In the genomic region with DNA sequence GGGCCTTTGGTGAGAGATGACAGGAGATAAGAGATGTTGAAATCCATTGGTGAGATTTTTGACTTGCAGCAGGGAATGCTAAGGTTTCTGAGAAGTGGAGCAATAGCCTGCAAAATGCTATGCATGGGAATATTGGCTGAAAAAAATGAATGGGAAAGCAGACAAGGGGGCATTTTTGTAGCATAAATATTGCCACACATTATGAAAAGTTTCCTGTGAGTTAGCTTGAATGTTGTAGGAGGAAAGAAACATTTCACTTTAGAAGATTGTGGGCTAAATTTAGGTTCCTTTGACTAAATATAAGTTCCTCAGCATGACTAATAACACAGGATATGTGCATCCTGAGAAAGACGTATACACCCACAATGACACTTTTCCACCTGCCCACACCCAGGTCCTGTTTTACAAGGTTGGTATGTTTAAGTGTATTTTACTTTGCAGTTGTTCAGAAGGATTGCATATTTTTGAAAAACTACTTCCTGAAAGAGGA, we compare ENCODE assay signal across 9 cellular contexts. TPM values are rescaled to one million over a fixed set of nuclear protein-coding genes. Genes with fewer than 3 reads are reported as not detected.
A peak's percentile ranks its signal among the peaks of the same experiment; 100 is the strongest.
DNase-seq lines count a peak whose midpoint lies in the region; ATAC-seq and TF ChIP-seq lines count a peak whose summit lies in the region.
"Had no signal": no experiment of that assay in that cellular context is flagged by ENCODE, and none has a peak within 500 bp of the region (broad histone marks: within the 10 kb centered on the region; RNA-seq: fewer than 3 reads in every experiment).

No MANE protein-coding gene starts in this region.

- H3K9me3 ChIP-seq in endodermal cell (ENCODE audit: control insufficient read depth, low read length) = no peaks in the 10 kb centered on the region

- H3K27ac ChIP-seq in endodermal cell (ENCODE audit: low read depth, low read length) = no peak overlapping the region

- peaks cover 5% of the 10 kb centered on the region for H3K27me3 ChIP-seq in endodermal cell (ENCODE audit: control insufficient read depth, insufficient read depth, low read length, poor library complexity, severe bottlenecking)

- no CpG with 5 or more reads among the region's 1 CpG for WGBS in endodermal cell (ENCODE audit: insufficient coverage in 1 of 2, insufficient read length in 1 of 2), 2 experiments

- H3K4me3 ChIP-seq in fibroblast of villous mesenchyme (ENCODE audit: low read depth, low read length) (no peak overlapping the region), endodermal cell (ENCODE audit: low read length) (no peak overlapping the region)

- no peak for TF ChIP-seq CTCF in GM13976 (IDR thresholded peaks at IDR 0.05; ENCODE audit: borderline replicate concordance, control extremely low read depth, extremely low read depth, insufficient read depth, missing control alignments)
- no peak for TF ChIP-seq CTCF in fibroblast of villous mesenchyme (IDR thresholded peaks at IDR 0.05; ENCODE audit: insufficient read depth, low read depth, low read length)
- TF ChIP-seq CTCF in endodermal cell (conservative IDR thresholded peaks at IDR 0.05) = no peak

- no peak overlapping the region for H3K9ac ChIP-seq in endodermal cell (ENCODE audit: extremely low read depth, low read length, poor library complexity, severe bottlenecking)

- in situ Hi-C loops in GM13976 (cut with MboI; ENCODE audit: low sequenced_read_pairs, unreplicated experiment) = no loop called here

- H3K4me1 ChIP-seq in endodermal cell (ENCODE audit: control insufficient read depth, insufficient read depth, low read length) = no peaks in the 10 kb centered on the region

- H3K27me3 Mint-ChIP-seq in immature natural killer cell (ENCODE audit: low read depth in 3 of 3) = peaks cover 0 to 2% (median 0%) of the 10 kb centered on the region in 3 donors
- H3K27me3 Mint-ChIP-seq in endodermal cell (ENCODE audit: insufficient read depth) = peaks cover 25% of the 10 kb centered on the region
- H3K27me3 Mint-ChIP-seq: T-cell had no signal

- H3K9me3 Mint-ChIP-seq in immature natural killer cell (no peaks in the 10 kb centered on the region), endodermal cell (no peaks in the 10 kb centered on the region)
- H3K9me3 Mint-ChIP-seq: T-cell had no signal

- H3K36me3 ChIP-seq in endodermal cell (ENCODE audit: control insufficient read depth, insufficient read depth, low read length) = no peaks in the 10 kb centered on the region

- H3K36me3 Mint-ChIP-seq in immature natural killer cell (no peaks in the 10 kb centered on the region), endodermal cell (ENCODE audit: low read depth) (no peaks in the 10 kb centered on the region)
- H3K36me3 Mint-ChIP-seq: T-cell had no signal

- peak; percentile 27 for DNase-seq in GM13976 (ENCODE audit: low spot score)
- peak; percentile 0 to 35 for DNase-seq in Kasumi-1 (lab: John Stamatoyannopoulos, UW)
- peak; percentile 7 for DNase-seq in fibroblast of villous mesenchyme (ENCODE audit: low read depth)
- no peak for DNase-seq in activated CD4-positive, CD25-positive, alpha-beta regulatory T cell treated with anti-CD3 and anti-CD28 coated beads, Interleukin-2, amount 50 U/mL, for 72 hours
- no peak for DNase-seq in immature natural killer cell
- no peak for DNase-seq in NCI-H2196 treated with DMSO at 0.1 percent for 48 hours (lab: John Stamatoyannopoulos, UW; ENCODE audit: unreplicated experiment)
- no peak for DNase-seq in endodermal cell
- DNase-seq: T-cell had no signal

- H3K4me3 Mint-ChIP-seq in immature natural killer cell (no peak overlapping the region), endodermal cell (no peak overlapping the region)
- H3K4me3 Mint-ChIP-seq: T-cell had no signal

- peaks cover 0 to 1% of the 10 kb centered on the region in 2 donors for H3K4me1 Mint-ChIP-seq in immature natural killer cell
- peaks cover 2% of the 10 kb centered on the region for H3K4me1 Mint-ChIP-seq in endodermal cell

- peak; percentile 62 for ATAC-seq in GM21723 (IDR thresholded peaks at IDR 0.05; ENCODE audit: unreplicated experiment)
- ATAC-seq: T-cell had no signal

- no peak overlapping the region for H3K27ac Mint-ChIP-seq in immature natural killer cell
- H3K27ac Mint-ChIP-seq in endodermal cell = no peak overlapping the region
- H3K27ac Mint-ChIP-seq: T-cell had no signal

RNA-seq across cellular contexts. Expression of a gene that starts 28.4 kb away (rescaled TPM):
- 0.43 and 0.97 TPM in 2 replicates for total RNA-seq in fibroblast of villous mesenchyme
- not detected for polyA plus RNA-seq in immature natural killer cell
- under 1 TPM; 0.24 to 0.37 TPM for total RNA-seq in endodermal cell
- polyA plus RNA-seq in endodermal cell (2013, experiment 1 of 2) = 0.14 TPM
- 0.12 TPM for polyA plus RNA-seq in endodermal cell (2013, experiment 2 of 2)

Comparison
In these comparisons a context has a peak if more than half of its experiments do, and no peak if none do; other contexts are left out.
1. DNase-seq: peak in GM13976 (single experiment), Kasumi-1 (2 of 2) and fibroblast of villous mesenchyme (single experiment); none in activated CD4-positive, CD25-positive, alpha-beta regulatory T cell treated with anti-CD3 and anti-CD28 coated beads, Interleukin-2, amount 50 U/mL, for 72 hours (single experiment), immature natural killer cell (0 of 3), NCI-H2196 treated with DMSO at 0.1 percent for 48 hours (single experiment) and endodermal cell (single experiment).